1 cellular context compared by ENCODE assay signal in genomic region chr15:90054618-90055097, GRCh38.
TF ChIP-seq lines count a peak whose summit lies in the region.

No MANE protein-coding gene starts in this region.

TF ChIP-seq in HepG2, 621 proteins besides CTCF, POLR2A, EP300 and RAD21 (continued from another document and continues in another):
- TF ChIP-seq ZNF646 (CRISPR knock-in tag; IDR thresholded peaks at IDR 0.05) (no peak), SKI (IDR thresholded peaks at IDR 0.05; ENCODE audit: partially characterized antibody) (peak; percentile 96), ZFP36 (IDR thresholded peaks at IDR 0.05; ENCODE audit: borderline replicate concordance, low read depth, low read length, partially characterized antibody) (no peak), ZFP82 (CRISPR knock-in tag; IDR thresholded peaks at IDR 0.05; ENCODE audit: borderline replicate concordance) (no peak), HOXA3 (CRISPR knock-in tag; IDR thresholded peaks at IDR 0.05) (peak; percentile 48; the same call in 1 of the 2 replicates), ZNF850 (CRISPR knock-in tag; conservative IDR thresholded peaks at IDR 0.05) (no peak), MAFG (CRISPR knock-in tag; IDR thresholded peaks at IDR 0.05) (no peak), CBFB (CRISPR knock-in tag; IDR thresholded peaks at IDR 0.05) (no peak), HNRNPK (IDR thresholded peaks at IDR 0.05; ENCODE audit: low read depth, low read length, poor library complexity, severe bottlenecking) (no peak), HNF1B (CRISPR knock-in tag; IDR thresholded peaks at IDR 0.05) (peak; percentile 72; the same call in 1 of the 2 replicates), ZNF775 (CRISPR knock-in tag; IDR thresholded peaks at IDR 0.05; ENCODE audit: borderline replicate concordance) (no peak), KLF6 (CRISPR knock-in tag; IDR thresholded peaks at IDR 0.05) (no peak), MEIS1 (CRISPR knock-in tag; IDR thresholded peaks at IDR 0.05; ENCODE audit: borderline replicate concordance) (no peak), RFX1 (IDR thresholded peaks at IDR 0.05) (no peak), ZSCAN21 (CRISPR knock-in tag; IDR thresholded peaks at IDR 0.05; ENCODE audit: borderline replicate concordance) (no peak), SIX1 (CRISPR knock-in tag; IDR thresholded peaks at IDR 0.05; ENCODE audit: borderline replicate concordance) (no peak), LCORL (IDR thresholded peaks at IDR 0.05) (no peak), LCORL (CRISPR knock-in tag; IDR thresholded peaks at IDR 0.05) (0 out of 2 replicates have a peak, but pooled peaks have one; percentile 19), ZBED4 (CRISPR knock-in tag; IDR thresholded peaks at IDR 0.05; ENCODE audit: borderline replicate concordance) (no peak), ZNF749 (CRISPR knock-in tag; IDR thresholded peaks at IDR 0.05; ENCODE audit: borderline replicate concordance) (no peak), KIAA2018 (CRISPR knock-in tag; IDR thresholded peaks at IDR 0.05; ENCODE audit: borderline replicate concordance) (no peak), ZNF24 (IDR thresholded peaks at IDR 0.05) (no peak), ZNF367 (CRISPR knock-in tag; IDR thresholded peaks at IDR 0.05; ENCODE audit: borderline replicate concordance) (no peak), SMAD9 (CRISPR knock-in tag; IDR thresholded peaks at IDR 0.05) (no peak), NR2F6 (IDR thresholded peaks at IDR 0.05) (peak; percentile 66), NR2F6 (CRISPR knock-in tag; IDR thresholded peaks at IDR 0.05) (no peak), ZNF383 (CRISPR knock-in tag; IDR thresholded peaks at IDR 0.05; ENCODE audit: borderline replicate concordance) (no peak), MNT (IDR thresholded peaks at IDR 0.05) (no peak), ZNF33B (CRISPR knock-in tag; IDR thresholded peaks at IDR 0.05) (no peak), ZNF557 (CRISPR knock-in tag; IDR thresholded peaks at IDR 0.05) (no peak), ZNF629 (CRISPR knock-in tag; conservative IDR thresholded peaks at IDR 0.05) (no peak), ZC3H13 (CRISPR knock-in tag; IDR thresholded peaks at IDR 0.05) (no peak), ZFYVE20 (CRISPR knock-in tag; IDR thresholded peaks at IDR 0.05; ENCODE audit: borderline replicate concordance, low read depth) (no peak), ZNF136 (CRISPR knock-in tag; IDR thresholded peaks at IDR 0.05; ENCODE audit: low read depth) (peak; percentile 36; the same call in 1 of the 2 replicates), SALL2 (CRISPR knock-in tag; IDR thresholded peaks at IDR 0.05) (0 out of 2 replicates have a peak, but pooled peaks have one; percentile 21), SNAI1 (CRISPR knock-in tag; IDR thresholded peaks at IDR 0.05; ENCODE audit: borderline replicate concordance) (no peak), ZSCAN25 (CRISPR knock-in tag; IDR thresholded peaks at IDR 0.05) (no peak), CBX2 (IDR thresholded peaks at IDR 0.05; ENCODE audit: low read depth, low read length) (no peak), CBX2 (CRISPR knock-in tag; IDR thresholded peaks at IDR 0.05; ENCODE audit: low read depth) (no peak), MED8 (CRISPR knock-in tag; IDR thresholded peaks at IDR 0.05; ENCODE audit: insufficient replicate concordance) (no peak), ZNF572 (CRISPR knock-in tag; IDR thresholded peaks at IDR 0.05) (no peak), ZNF275 (CRISPR knock-in tag; IDR thresholded peaks at IDR 0.05; ENCODE audit: borderline replicate concordance) (no peak; the same call in 1 of the 2 replicates)
